8 cellular contexts compared by ENCODE assay signal in the genomic region with DNA sequence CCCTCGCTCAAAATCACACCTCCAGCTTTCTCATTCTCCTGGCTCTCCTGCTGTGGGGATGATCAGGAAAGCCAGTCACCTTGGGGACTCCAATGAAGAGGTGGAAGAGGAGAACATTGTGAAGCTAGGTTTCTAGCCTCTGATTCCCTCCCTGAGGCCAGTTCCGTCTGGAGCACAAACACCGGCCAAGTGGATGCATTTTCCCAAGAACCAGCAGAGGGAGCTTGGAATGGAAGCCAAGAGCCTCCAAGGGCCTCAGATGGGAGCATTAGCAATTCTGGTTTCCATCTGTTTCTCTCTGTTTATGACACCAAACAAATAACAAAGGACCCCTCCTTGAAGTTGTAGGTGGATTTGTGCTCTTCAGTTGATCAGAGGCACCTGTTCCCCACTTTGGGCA. TPM values are rescaled to one million over a fixed set of nuclear protein-coding genes. Genes with fewer than 3 reads are reported as not detected.
DNase-seq lines count a peak whose midpoint lies in the region; ATAC-seq, FAIRE-seq and TF ChIP-seq lines count a peak whose summit lies in the region.

No MANE protein-coding gene starts in this region.

- no peak for TF ChIP-seq POLR2A in GM12891 (IDR thresholded peaks at IDR 0.05; ENCODE audit: low read depth, low read length)

- no peak for ATAC-seq in GM18519 (IDR thresholded peaks at IDR 0.05; ENCODE audit: low FRiP score, unreplicated experiment)

- FAIRE-seq in GM12891 (lab: Jason Lieb, UNC) = no peak

- DNase-seq in AG08395 (ENCODE audit: low spot score) (peak; percentile 55), HT-29 (ENCODE audit: low spot score) (peak; percentile 50), astrocyte of the hippocampus (ENCODE audit: low read depth, low spot score) (peak; percentile 75), kidney tubule cell (ENCODE audit: low spot score) (peak; percentile 50), NOMO-1 treated with DMSO at 0.1 percent for 48 hours (lab: John Stamatoyannopoulos, UW; ENCODE audit: unreplicated experiment) (no peak), GM12891 (ENCODE audit: insufficient read length, low spot score) (no peak), NCI-H226 (no peak)

TF ChIP-seq in GM12891, 5 proteins besides CTCF, POLR2A, EP300 and RAD21:
- no peak for TF ChIP-seq POLR2AphosphoS5 (IDR thresholded peaks at IDR 0.05; ENCODE audit: low read depth, low read length)
- no peak for TF ChIP-seq PAX5 (IDR thresholded peaks at IDR 0.05; ENCODE audit: insufficient read depth, low read length, severe bottlenecking)
- TF ChIP-seq TAF1 (IDR thresholded peaks at IDR 0.05; ENCODE audit: low read depth, low read length) = no peak
- no peak for TF ChIP-seq POU2F2 (IDR thresholded peaks at IDR 0.05; ENCODE audit: low read depth, low read length)
- TF ChIP-seq SPI1 (IDR thresholded peaks at IDR 0.05; ENCODE audit: low read depth, low read length) = no peak
TF ChIP-seq in GM12891: peak in this region for 0.

RNA-seq across cellular contexts. Expression of gene NMNAT3, which starts 40.6 kb away (rescaled TPM):
- total RNA-seq in HT-29 (2014; rRNA removed; shearing (Covaris generic)) = 0.42 and 0.46 TPM in 2 replicates
- 0.44 TPM for polyA plus RNA-seq in GM12891 (2012; ENCODE audit: low read depth, missing spikeins)

Comparison
In these comparisons a context has a peak if more than half of its experiments do, and no peak if none do; other contexts are left out.
1. DNase-seq: peak in AG08395 (single experiment), HT-29 (single experiment), astrocyte of the hippocampus (single experiment) and kidney tubule cell (single experiment); none in NOMO-1 treated with DMSO at 0.1 percent for 48 hours (single experiment), GM12891 (single experiment) and NCI-H226 (single experiment).